ENCODE assay signal across 24 cellular contexts in the genomic region with DNA sequence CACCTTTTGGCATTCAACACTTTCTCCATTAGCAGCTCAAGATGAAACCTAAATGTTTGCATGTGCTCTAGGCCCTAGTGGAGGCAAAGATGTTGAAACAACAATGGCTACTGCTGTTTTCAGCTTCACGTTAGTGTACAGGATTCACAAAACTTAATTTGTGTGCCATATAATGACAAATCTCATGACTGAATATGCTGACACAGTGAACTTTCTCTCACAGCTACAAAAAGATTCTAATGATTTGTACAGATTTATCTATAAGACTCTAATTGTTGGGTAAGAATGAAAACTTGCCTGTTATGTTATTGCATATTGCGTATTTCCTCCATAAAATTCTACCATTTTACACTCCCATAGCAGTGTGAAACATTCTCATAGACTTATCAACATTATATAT.
"Had no signal": no experiment of that assay in that cellular context is flagged by ENCODE, and none has a peak within 500 bp of the region (broad histone marks: within the 10 kb centered on the region; RNA-seq: fewer than 3 reads in every experiment).

No MANE protein-coding gene starts in this region.

- H3K4me2 ChIP-seq: hepatocyte had no signal

- H3K36me3 ChIP-seq: left ventricle myocardium inferior, neutrophil, right atrium auricular region, stomach, thyroid gland, transverse colon, upper lobe of left lung, vagina had no signal

- H2AFZ ChIP-seq: hepatocyte, parathyroid adenoma had no signal

- H3K27ac ChIP-seq: hepatocyte, left ventricle myocardium inferior, neutrophil, parathyroid adenoma, right atrium auricular region, skin epidermis, stomach, testis, thyroid gland, transverse colon, upper lobe of left lung, vagina had no signal

- ATAC-seq: natural killer cell treated with Interleukin-12 subunit alpha and Interleukin-12 subunit beta and Interleukin-15 and Interleukin-18, amount 100 ng/mL, for 72 hours; sciatic nerve; stimulated activated naive B cell treated with anti-CD40 and anti-IgM and Interleukin-4, amounts not matched to agents 10 μg/mL and 1 μg/mL and 100 μg/mL, for 72 hours; stimulated activated naive CD8-positive, alpha-beta T cell treated with anti-CD3 and anti-CD28 coated beads, Interleukin-15, Interleukin-2, amounts not matched to agents 100 U/mL and 50 U/mL, for 24 hours had no signal

- DNase-seq: left ventricle myocardium inferior; mesendoderm; naive B cell; occipital lobe; stimulated activated CD4-positive, alpha-beta T cell treated with anti-CD3 and anti-CD28 coated beads, Interleukin-12 subunit alpha, Interleukin-12 subunit beta, amount 100 ng/mL, for 4 hours; stimulated activated CD4-positive, alpha-beta T cell treated with anti-CD3 and anti-CD28 coated beads, Interleukin-15, amount 100 ng/mL, for 24 hours; stimulated activated CD4-positive, alpha-beta T cell treated with anti-CD3 and anti-CD28 coated beads, Interleukin-2, amount 100 ng/mL, for 24 hours; stimulated activated CD4-positive, alpha-beta T cell treated with anti-CD3 and anti-CD28 coated beads, Interleukin-4, amount 100 ng/mL, for 1 hour; stimulated activated naive B cell treated with anti-CD40 and anti-IgM and Interleukin-4, amounts not matched to agents 10 μg/mL and 1 μg/mL and 100 μg/mL, for 72 hours; stimulated activated naive CD8-positive, alpha-beta T cell treated with anti-CD3 and anti-CD28 coated beads, Interleukin-15, Interleukin-2, amounts not matched to agents 100 U/mL and 50 U/mL, for 24 hours; stomach; testis; thyroid gland; transverse colon; upper lobe of left lung had no signal

- H3K27me3 ChIP-seq: hepatocyte, neutrophil, right atrium auricular region, stomach, testis, thyroid gland, transverse colon, upper lobe of left lung, vagina had no signal

- H3K9me3 ChIP-seq: neutrophil, right atrium auricular region, stomach, testis, thyroid gland, transverse colon, upper lobe of left lung, vagina had no signal

- H3K79me2 ChIP-seq: hepatocyte, parathyroid adenoma had no signal

- H3K4me3 ChIP-seq: hepatocyte, left ventricle myocardium inferior, lung, right atrium auricular region, skin epidermis, stomach, testis, thyroid gland, transverse colon, upper lobe of left lung, vagina had no signal

- H3K4me1 ChIP-seq: left ventricle myocardium inferior, parathyroid adenoma, right atrium auricular region, testis, thyroid gland, transverse colon, vagina had no signal

- H3K9ac ChIP-seq: parathyroid adenoma had no signal
